In the genomic region with DNA sequence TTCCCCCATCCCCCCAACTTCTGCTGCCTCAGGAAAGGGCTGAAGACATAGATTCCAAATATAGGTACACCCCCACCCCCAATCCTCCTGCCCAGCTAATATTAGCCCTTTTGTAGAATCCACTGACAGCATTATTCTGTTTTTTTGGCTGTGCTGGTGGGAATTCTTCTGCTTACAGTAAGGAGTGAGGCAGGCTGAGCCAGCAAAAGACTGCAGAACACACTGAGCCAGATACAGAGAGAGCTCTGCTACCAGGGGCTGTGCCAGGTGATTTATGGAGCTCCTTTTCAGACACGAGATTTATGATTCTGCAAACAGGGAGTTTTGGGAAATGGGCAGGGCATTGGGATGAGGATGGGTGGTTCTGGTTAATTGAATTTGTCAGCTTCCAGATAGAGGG, we compare ENCODE assay signal across 20 cellular contexts.
"Had no signal": no experiment of that assay in that cellular context is flagged by ENCODE, and none has a peak within 500 bp of the region (broad histone marks: within the 10 kb centered on the region; RNA-seq: fewer than 3 reads in every experiment).

No MANE protein-coding gene starts in this region.

- H3K27me3 Mint-ChIP-seq: activated CD4-positive, alpha-beta memory T cell treated with anti-CD3 and anti-CD28 coated beads for 36 hours had no signal

- H3K4me3 ChIP-seq: lung, ovary, right lobe of liver, stomach, suprapubic skin, transverse colon had no signal

- H3K36me3 ChIP-seq: neutrophil, ovary, right lobe of liver, stomach, suprapubic skin, transverse colon had no signal

- H3K36me3 Mint-ChIP-seq: activated CD4-positive, alpha-beta memory T cell treated with anti-CD3 and anti-CD28 coated beads for 36 hours; activated naive CD8-positive, alpha-beta T cell treated with anti-CD3 and anti-CD28 coated beads for 36 hours; naive thymus-derived CD4-positive, alpha-beta T cell; stimulated activated effector memory CD8-positive, alpha-beta T cell treated with anti-CD3 and anti-CD28 coated beads, Interleukin-12 subunit alpha, Interleukin-12 subunit beta, amount 100 ng/mL, for 72 hours had no signal

- H3K27ac Mint-ChIP-seq: activated CD4-positive, alpha-beta memory T cell treated with anti-CD3 and anti-CD28 coated beads for 36 hours; activated naive CD8-positive, alpha-beta T cell treated with anti-CD3 and anti-CD28 coated beads for 36 hours; naive thymus-derived CD4-positive, alpha-beta T cell; stimulated activated effector memory CD8-positive, alpha-beta T cell treated with anti-CD3 and anti-CD28 coated beads, Interleukin-12 subunit alpha, Interleukin-12 subunit beta, amount 100 ng/mL, for 72 hours had no signal

- H3K4me1 ChIP-seq: right lobe of liver, stomach had no signal

- H3K9me3 Mint-ChIP-seq: activated CD4-positive, alpha-beta memory T cell treated with anti-CD3 and anti-CD28 coated beads for 36 hours; activated naive CD8-positive, alpha-beta T cell treated with anti-CD3 and anti-CD28 coated beads for 36 hours; stimulated activated effector memory CD8-positive, alpha-beta T cell treated with anti-CD3 and anti-CD28 coated beads, Interleukin-12 subunit alpha, Interleukin-12 subunit beta, amount 100 ng/mL, for 72 hours had no signal

- DNase-seq: activated CD4-positive, alpha-beta memory T cell treated with anti-CD3 and anti-CD28 coated beads for 36 hours; activated CD4-positive, alpha-beta T cell treated with anti-CD3 and anti-CD28 coated beads for 48 hours; activated naive CD4-positive, alpha-beta T cell treated with Interleukin-2 at 50 U/mL for 16 hours; activated naive CD8-positive, alpha-beta T cell treated with anti-CD3 and anti-CD28 coated beads for 36 hours; activated T-cell treated with anti-CD3 and anti-CD28 coated beads, Interleukin-2, amount 50 U/mL, for 48 hours; effector memory CD4-positive, alpha-beta T cell; glutamatergic neuron; left cardiac atrium; naive thymus-derived CD4-positive, alpha-beta T cell; right lobe of liver; small intestine; stimulated activated CD4-positive, alpha-beta T cell treated with anti-CD3 and anti-CD28 coated beads, Interleukin-2, amount 100 ng/mL, for 24 hours; stomach; transverse colon had no signal

- ATAC-seq: esophagus mucosa; naive thymus-derived CD4-positive, alpha-beta T cell; right lobe of liver; stimulated activated effector memory CD8-positive, alpha-beta T cell treated with anti-CD3 and anti-CD28 coated beads, Interleukin-12 subunit alpha, Interleukin-12 subunit beta, amount 100 ng/mL, for 72 hours had no signal

- H3K27ac ChIP-seq: neutrophil, right lobe of liver, stomach, suprapubic skin, transverse colon had no signal

- H3K9me3 ChIP-seq: neutrophil, ovary, right lobe of liver, stomach, suprapubic skin, transverse colon had no signal

- H3K27me3 ChIP-seq: neutrophil, ovary, right lobe of liver, stomach, suprapubic skin, transverse colon had no signal

- H3K4me1 Mint-ChIP-seq: activated naive CD8-positive, alpha-beta T cell treated with anti-CD3 and anti-CD28 coated beads for 36 hours; naive thymus-derived CD4-positive, alpha-beta T cell; stimulated activated effector memory CD8-positive, alpha-beta T cell treated with anti-CD3 and anti-CD28 coated beads, Interleukin-12 subunit alpha, Interleukin-12 subunit beta, amount 100 ng/mL, for 72 hours had no signal

- H3K4me3 Mint-ChIP-seq: activated CD4-positive, alpha-beta memory T cell treated with anti-CD3 and anti-CD28 coated beads for 36 hours; activated naive CD8-positive, alpha-beta T cell treated with anti-CD3 and anti-CD28 coated beads for 36 hours; naive thymus-derived CD4-positive, alpha-beta T cell; stimulated activated effector memory CD8-positive, alpha-beta T cell treated with anti-CD3 and anti-CD28 coated beads, Interleukin-12 subunit alpha, Interleukin-12 subunit beta, amount 100 ng/mL, for 72 hours had no signal
